ENCODE assay signal across 23 cellular contexts in the genomic region with DNA sequence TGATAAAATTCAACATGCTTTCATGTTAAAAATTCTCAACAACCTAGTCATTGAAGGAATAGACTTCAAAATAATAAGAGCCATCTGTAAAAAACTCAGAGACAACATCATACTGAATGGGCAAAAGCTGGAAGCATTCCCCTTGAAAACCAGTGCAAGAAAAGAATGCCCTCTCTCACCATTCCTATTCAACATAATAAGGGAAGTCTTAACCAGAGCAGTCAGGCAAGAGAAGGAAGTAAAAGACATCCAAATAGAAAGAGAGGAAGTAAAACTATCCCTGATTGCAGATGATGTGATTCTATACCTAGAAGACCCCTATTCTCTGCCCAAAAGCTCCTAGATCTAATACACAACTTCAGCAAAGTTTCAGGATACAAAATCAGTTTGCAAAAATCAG. TPM values are rescaled to one million over a fixed set of nuclear protein-coding genes. Genes with fewer than 3 reads are reported as not detected.
DNase-seq lines count a peak whose midpoint lies in the region; ATAC-seq and TF ChIP-seq lines count a peak whose summit lies in the region.
"Had no signal": no experiment of that assay in that cellular context is flagged by ENCODE, and none has a peak within 500 bp of the region (broad histone marks: within the 10 kb centered on the region; RNA-seq: fewer than 3 reads in every experiment).

No MANE protein-coding gene starts in this region.

- TF ChIP-seq CTCF in left ventricle myocardium inferior (IDR thresholded peaks at IDR 0.05; ENCODE audit: borderline replicate concordance), result no peak

- H3K4me3 Mint-ChIP-seq in dendritic cell treated with granulocyte-macrophage colony-stimulating factor and Interleukin-4, amounts not matched to agents 40 ng/mL and 50 ng/mL, for 4 days, result no peak overlapping the region
- H3K4me3 Mint-ChIP-seq: CD8-positive, alpha-beta T cell had no signal

- H3K27me3 ChIP-seq in left ventricle myocardium inferior (ENCODE audit: low read depth), result peaks cover 15% of the 10 kb centered on the region
- H3K27me3 ChIP-seq: BLaER1 had no signal

- no peaks in the 10 kb centered on the region for H3K27me3 Mint-ChIP-seq in dendritic cell treated with granulocyte-macrophage colony-stimulating factor and Interleukin-4, amounts not matched to agents 40 ng/mL and 50 ng/mL, for 4 days

- no peak overlapping the region for H3K27ac ChIP-seq in left ventricle myocardium inferior (replicated peaks)
- H3K27ac ChIP-seq: A549, BLaER1, HL-60 had no signal

- no peaks in the 10 kb centered on the region for H3K9me3 Mint-ChIP-seq in dendritic cell treated with granulocyte-macrophage colony-stimulating factor and Interleukin-4, amounts not matched to agents 40 ng/mL and 50 ng/mL, for 4 days
- H3K9me3 Mint-ChIP-seq: CD8-positive, alpha-beta T cell had no signal

- no peaks in the 10 kb centered on the region for H3K36me3 ChIP-seq in left ventricle myocardium inferior
- H3K36me3 ChIP-seq: BLaER1 had no signal

- DNase-seq in Ammon's horn (ENCODE audit: low spot score) (peak; percentile 20), Kasumi-1 (lab: John Stamatoyannopoulos, UW) (peak; percentile 2 to 11), NOMO-1 treated with dmso at 0.1 percent for 144 hours (lab: John Stamatoyannopoulos, UW; ENCODE audit: unreplicated experiment) (peak; percentile 25), ureter (ENCODE audit: low spot score) (no peak), left ventricle myocardium inferior (no peak), NCI-H345 (lab: John Stamatoyannopoulos, UW) (no peak)
- DNase-seq: CD8-positive, alpha-beta T cell; DND-41; KG1; NCI-H1417; NCI-H1694 treated with DMSO at 0.1 percent for 48 hours; NCI-H2081 treated with DMSO at 0.1 percent for 48 hours; NCI-H2171 treated with DMSO at 0.1 percent for 48 hours; NCI-H446; NCI-H526 had no signal

- H3K27ac Mint-ChIP-seq in dendritic cell treated with granulocyte-macrophage colony-stimulating factor and Interleukin-4, amounts not matched to agents 40 ng/mL and 50 ng/mL, for 4 days, result peak overlapping the region; percentile 22
- H3K27ac Mint-ChIP-seq: CD8-positive, alpha-beta T cell had no signal

- intact Hi-C loops in dendritic cell treated with granulocyte-macrophage colony-stimulating factor and Interleukin-4, amounts not matched to agents 40 ng/mL and 50 ng/mL, for 4 days (cut with micrococcal nuclease), result no loop called here
- intact Hi-C loops in left ventricle myocardium inferior (cut with micrococcal nuclease), result no loop called here

- H3K4me3 ChIP-seq in left ventricle myocardium inferior, result no peak overlapping the region
- H3K4me3 ChIP-seq: A549, BLaER1, GM12878 had no signal

- H3K4me1 ChIP-seq in left ventricle myocardium inferior, result no peaks in the 10 kb centered on the region
- H3K4me1 ChIP-seq: A549 had no signal

- H3K9me3 ChIP-seq in left ventricle myocardium inferior (replicated peaks), result no peaks in the 10 kb centered on the region
- H3K9me3 ChIP-seq: A549, BLaER1 had no signal

- no peaks in the 10 kb centered on the region for H3K36me3 Mint-ChIP-seq in dendritic cell treated with granulocyte-macrophage colony-stimulating factor and Interleukin-4, amounts not matched to agents 40 ng/mL and 50 ng/mL, for 4 days (ENCODE audit: low read depth)
- H3K36me3 Mint-ChIP-seq: CD8-positive, alpha-beta T cell had no signal

- ATAC-seq in esophagus mucosa, result no peak
- ATAC-seq: A549; CD8-positive, alpha-beta T cell; GM12878 had no signal

- H3K4me1 Mint-ChIP-seq in dendritic cell treated with granulocyte-macrophage colony-stimulating factor and Interleukin-4, amounts not matched to agents 40 ng/mL and 50 ng/mL, for 4 days (ENCODE audit: low read depth), result peaks cover 59% of the 10 kb centered on the region

RNA-seq across cellular contexts. Expression of gene APOBEC1, which starts 52.9 kb away (rescaled TPM):
- total RNA-seq in ureter (not detected), left ventricle myocardium inferior (not detected), esophagus mucosa (not detected)
- total RNA-seq: CD8-positive, alpha-beta T cell; GM12878; HT1080; SK-MEL-5 had no signal

Comparison
In these comparisons a context has a peak if more than half of its experiments do, and no peak if none do; other contexts are left out.
1. DNase-seq: peak in Ammon's horn (single experiment), Kasumi-1 (2 of 2) and NOMO-1 treated with dmso at 0.1 percent for 144 hours (single experiment); none in ureter (single experiment), left ventricle myocardium inferior (single experiment) and NCI-H345 (single experiment).